Comparison of ENCODE assay signal across 13 cellular contexts in genomic region chr9:124263800-124264426, GRCh38. TPM values are rescaled to one million over a fixed set of nuclear protein-coding genes. Genes with fewer than 3 reads are reported as not detected.
DNase-seq lines count a peak whose midpoint lies in the region; ATAC-seq and TF ChIP-seq lines count a peak whose summit lies in the region.
"Had no signal": no experiment of that assay in that cellular context is flagged by ENCODE, and none has a peak within 500 bp of the region (broad histone marks: within the 10 kb centered on the region; RNA-seq: fewer than 3 reads in every experiment).

No MANE protein-coding gene starts in this region.

- TF ChIP-seq CTCF in esophagus muscularis mucosa (IDR thresholded peaks at IDR 0.05) (no peak), osteocyte (IDR thresholded peaks at IDR 0.05) (no peak)

- H3K4me3 ChIP-seq in BLaER1 treated with 17β-estradiol and CSF1 and Interleukin-3, amounts not matched to agents 10 nM and 100 nM: no peak overlapping the region
- peak overlapping the region; percentile 96 for H3K4me3 ChIP-seq in Karpas-422 (ENCODE audit: low read length)
- peak overlapping the region in 1 of 4 donors; percentile 12 for H3K4me3 ChIP-seq in esophagus muscularis mucosa
- H3K4me3 ChIP-seq: gastrocnemius medialis had no signal

- DNase-seq in Karpas-422 (peak; percentile 79), esophagus muscularis mucosa (ENCODE audit: extremely low spot score) (no peak), osteocyte (ENCODE audit: extremely low spot score, unreplicated experiment) (no peak), Kasumi-1 (lab: John Stamatoyannopoulos, UW) (no peak), putamen (ENCODE audit: low spot score) (no peak)
- no peak for DNase-seq in central memory CD4-positive, alpha-beta T cell
- DNase-seq: CD4-positive, alpha-beta T cell; gastrocnemius medialis; naive thymus-derived CD4-positive, alpha-beta T cell; NCI-H748 treated with DMSO at 0.1 percent for 48 hours; T-helper 2 cell had no signal

- no peaks in the 10 kb centered on the region for H3K9me3 Mint-ChIP-seq in osteocyte (ENCODE audit: unreplicated experiment)
- H3K9me3 Mint-ChIP-seq: CD4-positive, alpha-beta T cell had no signal

- peak overlapping the region; percentile 99 for H3K27ac Mint-ChIP-seq in osteocyte (ENCODE audit: unreplicated experiment)
- H3K27ac Mint-ChIP-seq: CD4-positive, alpha-beta T cell; naive thymus-derived CD4-positive, alpha-beta T cell had no signal

- peak overlapping the region in 5 of 11 experiments; percentile 2 to 33 (median 21); a peak in 3 of 22 replicates for H3K9ac ChIP-seq in BLaER1 treated with 17β-estradiol and CSF1 and Interleukin-3, amounts not matched to agents 10 nM and 100 nM
- peak overlapping the region; percentile 99 for H3K9ac ChIP-seq in Karpas-422 (ENCODE audit: low read length)

- intact Hi-C loops in esophagus muscularis mucosa (cut with DNase I): no loop called here

- no peak overlapping the region for H2AFZ ChIP-seq in Karpas-422 (ENCODE audit: low read length)

- peaks cover 72 to 91% (median 86%) of the 10 kb centered on the region in 11 experiments for H4K20me1 ChIP-seq in BLaER1 treated with 17β-estradiol and CSF1 and Interleukin-3, amounts not matched to agents 10 nM and 100 nM
- H4K20me1 ChIP-seq in Karpas-422 (ENCODE audit: insufficient read depth, low read depth, low read length): no peaks in the 10 kb centered on the region; the same call in 1 of the 2 replicates

- no peaks in the 10 kb centered on the region for H3K9me3 ChIP-seq in BLaER1 treated with 17β-estradiol and CSF1 and Interleukin-3, amounts not matched to agents 10 nM and 100 nM (replicated peaks in 1 of 11)
- no peaks in the 10 kb centered on the region for H3K9me3 ChIP-seq in Karpas-422 (ENCODE audit: low read length)
- H3K9me3 ChIP-seq in esophagus muscularis mucosa: no peaks in the 10 kb centered on the region
- H3K9me3 ChIP-seq: gastrocnemius medialis had no signal

- no peaks in the 10 kb centered on the region for H3K27me3 ChIP-seq in BLaER1 treated with 17β-estradiol and CSF1 and Interleukin-3, amounts not matched to agents 10 nM and 100 nM
- H3K27me3 ChIP-seq in Karpas-422 (ENCODE audit: low read length): no peaks in the 10 kb centered on the region
- H3K27me3 ChIP-seq in esophagus muscularis mucosa: no peaks in the 10 kb centered on the region
- H3K27me3 ChIP-seq: gastrocnemius medialis had no signal

- H3K4me1 Mint-ChIP-seq in osteocyte (ENCODE audit: unreplicated experiment): peaks cover 93% of the 10 kb centered on the region

- 76% methylated on average over 21 of the region's 22 CpGs for WGBS in esophagus muscularis mucosa

- peaks cover 12% of the 10 kb centered on the region for H3K36me3 Mint-ChIP-seq in osteocyte (ENCODE audit: unreplicated experiment)
- H3K36me3 Mint-ChIP-seq: naive thymus-derived CD4-positive, alpha-beta T cell had no signal

- no peak for TF ChIP-seq POLR2A in esophagus muscularis mucosa (IDR thresholded peaks at IDR 0.05; ENCODE audit: low read depth)

- H3K36me3 ChIP-seq in BLaER1 treated with 17β-estradiol and CSF1 and Interleukin-3, amounts not matched to agents 10 nM and 100 nM: peaks cover 0 to 24% (median 16%) of the 10 kb centered on the region in 11 experiments; a peak in 19 of 22 replicates
- peaks cover 24% of the 10 kb centered on the region for H3K36me3 ChIP-seq in Karpas-422 (ENCODE audit: insufficient read depth, low read length)
- H3K36me3 ChIP-seq in esophagus muscularis mucosa: peaks cover 0 to 5% (median 2%) of the 10 kb centered on the region in 4 donors
- H3K36me3 ChIP-seq: gastrocnemius medialis had no signal

- H3K9me2 ChIP-seq in Karpas-422 (replicated peaks; ENCODE audit: insufficient read depth, low read length): no peaks in the 10 kb centered on the region

- no peak for TF ChIP-seq EP300 in esophagus muscularis mucosa (IDR thresholded peaks at IDR 0.05)

- H3K4me3 Mint-ChIP-seq in osteocyte (ENCODE audit: unreplicated experiment): no peak overlapping the region
- H3K4me3 Mint-ChIP-seq: CD4-positive, alpha-beta T cell; naive thymus-derived CD4-positive, alpha-beta T cell had no signal

- H3K27me3 Mint-ChIP-seq in osteocyte (ENCODE audit: unreplicated experiment): no peaks in the 10 kb centered on the region

- peaks cover 85% of the 10 kb centered on the region for H3K79me2 ChIP-seq in Karpas-422 (ENCODE audit: low read length)

- ATAC-seq in GM19035 (IDR thresholded peaks at IDR 0.05; ENCODE audit: unreplicated experiment): no peak
- ATAC-seq: gastrocnemius medialis had no signal

- H3K27ac ChIP-seq in BLaER1 treated with 17β-estradiol and CSF1 and Interleukin-3, amounts not matched to agents 10 nM and 100 nM: peak overlapping the region in 6 of 11 experiments; percentile 6 to 48 (median 23); a peak in 5 of 22 replicates
- H3K27ac ChIP-seq in Karpas-422 (ENCODE audit: low read length): peak overlapping the region; percentile 99
- H3K27ac ChIP-seq in esophagus muscularis mucosa (replicated peaks in 1 of 4): peak overlapping the region; percentile 13 to 89 (median 66)
- H3K27ac ChIP-seq: gastrocnemius medialis had no signal

- peak overlapping the region; percentile 6 to 99 (median 90); a peak in 15 of 22 replicates for H3K4me2 ChIP-seq in BLaER1 treated with 17β-estradiol and CSF1 and Interleukin-3, amounts not matched to agents 10 nM and 100 nM
- peak overlapping the region; percentile 99 for H3K4me2 ChIP-seq in Karpas-422 (ENCODE audit: low read depth, low read length, poor library complexity, severe bottlenecking)

- peaks cover 85 to 100% (median 98%) of the 10 kb centered on the region in 10 experiments for H3K4me1 ChIP-seq in BLaER1 treated with 17β-estradiol and CSF1 and Interleukin-3, amounts not matched to agents 10 nM and 100 nM
- peaks cover 93% of the 10 kb centered on the region for H3K4me1 ChIP-seq in Karpas-422 (ENCODE audit: low read length)
- peaks cover 54 to 98% (median 93%) of the 10 kb centered on the region in 4 donors for H3K4me1 ChIP-seq in esophagus muscularis mucosa

RNA-seq across cellular contexts. Expression of gene NEK6, which starts 6.2 kb away (rescaled TPM):
- total RNA-seq in Karpas-422 (2014; rRNA removed; shearing (Covaris generic); ENCODE audit: low replicate concordance): 77.9 and 93.3 TPM in 2 replicates
- total RNA-seq in esophagus muscularis mucosa: 10 to 100 TPM; 14.1 to 21.9 (median 15.1) TPM
- 111 and 115 TPM in 2 replicates for total RNA-seq in osteocyte

Comparison
In these comparisons a context has a peak if more than half of its experiments do, and no peak if none do; other contexts are left out.
1. H3K27ac ChIP-seq: peak in every context shown above with its lines; median percentile 99 in Karpas-422; 66 in esophagus muscularis mucosa; 23 in BLaER1 treated with 17β-estradiol and CSF1 and Interleukin-3, amounts not matched to agents 10 nM and 100 nM.